11 cellular contexts compared by ENCODE assay signal in the genomic region with DNA sequence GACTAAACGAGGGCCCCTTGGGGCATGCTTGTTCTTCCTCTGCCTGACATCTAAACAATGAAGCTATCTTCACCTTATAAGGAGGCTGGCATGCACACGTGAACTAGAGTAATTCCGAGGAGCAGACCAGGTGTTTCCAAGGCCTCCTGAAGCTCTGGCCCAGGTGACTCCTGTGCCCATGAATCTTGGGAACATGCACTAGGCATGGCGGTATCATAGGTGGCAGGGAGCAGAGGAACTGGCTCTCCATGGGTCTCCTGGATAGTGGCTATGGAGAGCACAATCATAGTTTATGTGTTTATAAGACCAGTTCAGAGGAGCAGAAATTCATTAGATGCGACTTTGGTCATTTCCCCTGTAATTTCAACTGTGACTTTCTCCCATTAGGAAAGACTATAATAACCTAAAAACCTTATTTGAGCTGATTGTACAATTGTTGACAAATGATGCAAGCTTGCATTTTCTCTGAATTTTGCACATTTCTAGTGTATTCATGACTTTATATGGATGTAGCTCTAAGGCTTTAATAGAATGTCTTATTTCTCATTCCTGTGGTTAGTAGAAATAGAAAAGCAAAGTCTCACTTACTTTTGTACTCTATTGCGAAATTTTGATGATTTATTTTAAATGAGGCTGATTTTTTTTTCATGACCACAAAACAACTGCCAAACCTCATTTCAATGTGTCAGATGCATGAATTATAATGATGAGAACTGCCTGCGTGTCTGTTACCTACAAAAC.
DNase-seq lines count a peak whose midpoint lies in the region; ATAC-seq and TF ChIP-seq lines count a peak whose summit lies in the region.
"Had no signal": no experiment of that assay in that cellular context is flagged by ENCODE, and none has a peak within 500 bp of the region (broad histone marks: within the 10 kb centered on the region; RNA-seq: fewer than 3 reads in every experiment).

No MANE protein-coding gene starts in this region.

- in situ Hi-C loops in mammary epithelial cell (cut with MboI; ENCODE audit: low sequenced_read_pairs in 2 of 2), result no loop called here

- H3K9ac ChIP-seq in mammary epithelial cell (ENCODE audit: insufficient read depth, low read length), result peak overlapping the region; percentile 16
- H3K9ac ChIP-seq in mesenchymal stem cell (ENCODE audit: low read length), result peak overlapping the region; percentile 59

- H3K9me3 ChIP-seq in mammary epithelial cell (replicated peaks; ENCODE audit: insufficient read depth, low read length) (no peaks in the 10 kb centered on the region), mesenchymal stem cell (ENCODE audit: control insufficient read depth, low read length) (no peaks in the 10 kb centered on the region), SJCRH30 (replicated peaks) (no peaks in the 10 kb centered on the region)
- H3K9me3 ChIP-seq: prostate gland had no signal

- no peak for TF ChIP-seq CTCF in mammary epithelial cell (conservative IDR thresholded peaks at IDR 0.05 in 1 of 2, IDR thresholded peaks at IDR 0.05 in 1 of 2; ENCODE audit: extremely low read depth in 1 of 2, insufficient read depth in 1 of 2, low read depth in 1 of 2, low read length in 2 of 2)

- peak overlapping the region; percentile 84 to 93 for H3K18ac ChIP-seq in mesenchymal stem cell (ENCODE audit: low read depth in 1 of 2, low read length in 2 of 2)

- BruUV-seq in mammary epithelial cell (replicated peaks; lab: Mats Ljungman, UMichigan), result no TSS peak

- H4K20me1 ChIP-seq in mammary epithelial cell (ENCODE audit: insufficient read depth, low read length), result no peaks in the 10 kb centered on the region

- CTCF ChIA-PET in mammary epithelial cell (lab: Charles Lee; ENCODE audit: low non-redundant PET), result interaction anchor here (0.5 kb wide), 1 partner anchor 49 kb away, joined by 3 read pairs; no protein-coding TSS in a partner anchor

- H3K14ac ChIP-seq in mesenchymal stem cell (ENCODE audit: low read length in 2 of 2), result no peak overlapping the region

- peak overlapping the region; percentile 81 for H4K8ac ChIP-seq in mesenchymal stem cell (ENCODE audit: low read length)

- H3K27ac ChIP-seq in mammary epithelial cell (ENCODE audit: insufficient read depth, low read depth, low read length), result peak overlapping the region; percentile 72
- peak overlapping the region; percentile 26 for H3K27ac ChIP-seq in mesenchymal stem cell (ENCODE audit: low read length, poor library complexity, severe bottlenecking)
- H3K27ac ChIP-seq in SJCRH30, result no peak overlapping the region
- H3K27ac ChIP-seq: C4-2B, prostate gland had no signal

- H3K4me3 ChIP-seq in mammary epithelial cell (replicated peaks in 1 of 3; ENCODE audit: insufficient read depth in 1 of 3, low read depth in 2 of 3, low read length in 3 of 3) (no peak overlapping the region), mesenchymal stem cell (ENCODE audit: insufficient read depth in 1 of 2, low read depth in 1 of 2, low read length in 2 of 2) (no peak overlapping the region), SJCRH30 (no peak overlapping the region)
- H3K4me3 ChIP-seq: prostate gland had no signal

- H3K36me3 ChIP-seq in mammary epithelial cell (ENCODE audit: insufficient read depth, low read length), result no peaks in the 10 kb centered on the region
- H3K36me3 ChIP-seq in mesenchymal stem cell (ENCODE audit: control insufficient read depth in 1 of 2, insufficient read depth in 2 of 2, low read depth in 1 of 2, low read length in 2 of 2), result no peaks in the 10 kb centered on the region
- no peaks in the 10 kb centered on the region for H3K36me3 ChIP-seq in SJCRH30
- H3K36me3 ChIP-seq: prostate gland had no signal

- no peak overlapping the region for H2BK15ac ChIP-seq in mesenchymal stem cell (ENCODE audit: low read depth, poor library complexity, severe bottlenecking)

- ATAC-seq in GM18858 (IDR thresholded peaks at IDR 0.05; ENCODE audit: unreplicated experiment), result no peak

- peak overlapping the region; percentile 70 for H4K91ac ChIP-seq in mesenchymal stem cell (ENCODE audit: low read length)

- H2AFZ ChIP-seq in mammary epithelial cell (ENCODE audit: low read depth, low read length) (no peak overlapping the region), mesenchymal stem cell (ENCODE audit: low read depth, low read length) (no peak overlapping the region)

- H2AK5ac ChIP-seq in mesenchymal stem cell (ENCODE audit: low read length, severe bottlenecking), result peak overlapping the region; percentile 83

- WGBS in mammary epithelial cell (ENCODE audit: low coverage, missing lambda C conversion rate), result 43% methylated on average over 7 of the region's 7 CpGs
- 69% methylated on average over 5 of the region's 7 CpGs for WGBS in mesenchymal stem cell

- H3K4me1 ChIP-seq in mammary epithelial cell (ENCODE audit: insufficient read depth, low read length), result peaks cover 28% of the 10 kb centered on the region
- peaks cover 3% of the 10 kb centered on the region for H3K4me1 ChIP-seq in mesenchymal stem cell (ENCODE audit: control insufficient read depth, insufficient read depth, low read depth, low read length)
- no peaks in the 10 kb centered on the region for H3K4me1 ChIP-seq in SJCRH30
- H3K4me1 ChIP-seq: prostate gland had no signal

- H3K4me2 ChIP-seq in mammary epithelial cell (ENCODE audit: insufficient read depth, low read depth, low read length) (peak overlapping the region; percentile 54), mesenchymal stem cell (ENCODE audit: low read length, poor library complexity, severe bottlenecking) (no peak overlapping the region)

- dilution Hi-C loops in mammary epithelial cell (cut with HindIII; ENCODE audit: low sequenced_read_pairs), result loop anchor here (5.0 kb wide), 1 partner anchor 56 kb away; no protein-coding TSS in a partner anchor

- H3K4ac ChIP-seq in mesenchymal stem cell (ENCODE audit: low read depth in 1 of 2, low read length in 2 of 2), result peak overlapping the region; percentile 22 to 66

- no peaks in the 10 kb centered on the region for H3K79me1 ChIP-seq in mesenchymal stem cell (replicated peaks; ENCODE audit: low read length, poor library complexity, severe bottlenecking)

- intact Hi-C loops in mammary epithelial cell (cut with micrococcal nuclease), result loop anchor here (1.0 kb wide), 1 partner anchor 8 kb away; no protein-coding TSS in a partner anchor

- no peak overlapping the region for H3K23ac ChIP-seq in mesenchymal stem cell (ENCODE audit: low read length in 2 of 2)

- peak overlapping the region; percentile 84 for H2BK5ac ChIP-seq in mesenchymal stem cell (ENCODE audit: low read depth, low read length, poor library complexity, severe bottlenecking)

- H3K79me2 ChIP-seq in mammary epithelial cell (ENCODE audit: insufficient read depth, low read length), result no peaks in the 10 kb centered on the region

- no peak overlapping the region for H2BK120ac ChIP-seq in mesenchymal stem cell (ENCODE audit: low read depth, low read length)

- peak; percentile 86 for DNase-seq in AG08395 (ENCODE audit: low spot score)
- DNase-seq in MV-4-11 (lab: John Stamatoyannopoulos, UW), result peak; percentile 86
- peak; percentile 92 for DNase-seq in mammary epithelial cell
- DNase-seq in mesenchymal stem cell, result peak; percentile 75
- no peak for DNase-seq in SJCRH30
- no peak for DNase-seq in effector CD8-positive, alpha-beta T cell (lab: John Stamatoyannopoulos, UW)
- DNase-seq in activated gamma-delta T cell (lab: John Stamatoyannopoulos, UW), result no peak
- DNase-seq: NCI-H187 had no signal

- peak overlapping the region; percentile 4 to 18 for H2BK12ac ChIP-seq in mesenchymal stem cell (ENCODE audit: low read length in 2 of 2)

- H3K27me3 ChIP-seq in mammary epithelial cell (ENCODE audit: insufficient read depth, low read length) (no peaks in the 10 kb centered on the region), mesenchymal stem cell (ENCODE audit: control insufficient read depth in 1 of 2, insufficient read depth in 1 of 2, low read length in 2 of 2) (no peaks in the 10 kb centered on the region), SJCRH30 (no peaks in the 10 kb centered on the region)

Comparison
In these comparisons a context has a peak if more than half of its experiments do, and no peak if none do; other contexts are left out.
1. DNase-seq: peak in AG08395 (single experiment), MV-4-11 (single experiment), mammary epithelial cell (single experiment) and mesenchymal stem cell (single experiment); none in SJCRH30 (0 of 2), effector CD8-positive, alpha-beta T cell (single experiment) and activated gamma-delta T cell (single experiment).